ENCODE assay signal across 1 cellular context in the genomic region with DNA sequence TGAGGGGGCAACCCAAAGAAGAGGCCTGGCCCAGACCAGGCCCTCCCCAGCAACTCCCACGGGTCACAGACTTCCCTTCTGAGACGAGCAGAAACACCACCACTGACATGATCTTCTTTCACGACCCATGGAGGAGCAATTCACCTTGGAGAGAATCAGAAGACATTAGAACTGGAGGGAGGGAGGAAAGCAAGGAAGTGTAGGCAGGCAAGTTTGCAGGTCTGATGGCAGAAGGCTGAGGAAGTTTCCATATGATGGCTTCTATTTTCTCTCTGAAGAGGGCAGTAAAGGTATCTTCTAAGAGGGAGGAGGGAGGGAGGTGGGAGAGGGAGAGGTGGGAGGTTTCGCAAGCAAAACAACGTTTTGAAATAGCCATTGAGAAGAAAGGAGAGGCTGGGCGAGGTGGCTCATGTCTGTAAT.
TF ChIP-seq lines count a peak whose summit lies in the region.

No MANE protein-coding gene starts in this region.

TF ChIP-seq in K562, 482 proteins besides CTCF, POLR2A, EP300 and RAD21 (continued from another document):
- TF ChIP-seq CUX1 (CRISPR knock-in tag; IDR thresholded peaks at IDR 0.05) = no peak
- no peak for TF ChIP-seq FOXJ3 (CRISPR knock-in tag; IDR thresholded peaks at IDR 0.05)
- 0 out of 2 replicates have a peak, but pooled peaks have one; percentile 19 for TF ChIP-seq ZNF584 (CRISPR knock-in tag; IDR thresholded peaks at IDR 0.05; ENCODE audit: low read depth)
- TF ChIP-seq OTX1 (CRISPR knock-in tag; IDR thresholded peaks at IDR 0.05) = 0 out of 2 replicates have a peak, but pooled peaks have one; percentile 24
- TF ChIP-seq, protein P1, sequence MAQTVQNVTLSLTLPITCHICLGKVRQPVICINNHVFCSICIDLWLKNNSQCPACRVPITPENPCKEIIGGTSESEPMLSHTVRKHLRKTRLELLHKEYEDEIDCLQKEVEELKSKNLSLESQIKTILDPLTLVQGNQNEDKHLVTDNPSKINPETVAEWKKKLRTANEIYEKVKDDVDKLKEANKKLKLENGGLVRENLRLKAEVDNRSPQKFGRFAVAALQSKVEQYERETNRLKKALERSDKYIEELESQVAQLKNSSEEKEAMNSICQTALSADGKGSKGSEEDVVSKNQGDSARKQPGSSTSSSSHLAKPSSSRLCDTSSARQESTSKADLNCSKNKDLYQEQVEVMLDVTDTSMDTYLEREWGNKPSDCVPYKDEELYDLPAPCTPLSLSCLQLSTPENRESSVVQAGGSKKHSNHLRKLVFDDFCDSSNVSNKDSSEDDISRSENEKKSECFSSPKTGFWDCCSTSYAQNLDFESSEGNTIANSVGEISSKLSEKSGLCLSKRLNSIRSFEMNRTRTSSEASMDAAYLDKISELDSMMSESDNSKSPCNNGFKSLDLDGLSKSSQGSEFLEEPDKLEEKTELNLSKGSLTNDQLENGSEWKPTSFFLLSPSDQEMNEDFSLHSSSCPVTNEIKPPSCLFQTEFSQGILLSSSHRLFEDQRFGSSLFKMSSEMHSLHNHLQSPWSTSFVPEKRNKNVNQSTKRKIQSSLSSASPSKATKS (CRISPR knock-in tag; IDR thresholded peaks at IDR 0.05) = no peak
- TF ChIP-seq MNT (conservative IDR thresholded peaks at IDR 0.05) = peak in 1 of 2 experiments; percentile 20; a peak in 1 of 4 replicates
- TF ChIP-seq NFATC3 (IDR thresholded peaks at IDR 0.05) = 0 out of 2 replicates have a peak, but pooled peaks have one; percentile 57
- TF ChIP-seq HEY1 (CRISPR knock-in tag; IDR thresholded peaks at IDR 0.05; ENCODE audit: borderline replicate concordance) = peak; percentile 75; the same call in 1 of the 2 replicates
- no peak for TF ChIP-seq ZNF707 (CRISPR knock-in tag; conservative IDR thresholded peaks at IDR 0.05)
- TF ChIP-seq HNRNPUL1 (IDR thresholded peaks at IDR 0.05; ENCODE audit: low read length) = no peak
- TF ChIP-seq GTF2F1 (IDR thresholded peaks at IDR 0.05; ENCODE audit: low read depth, low read length) = no peak
- TF ChIP-seq ZNF79 (CRISPR knock-in tag; IDR thresholded peaks at IDR 0.05; ENCODE audit: low read depth) = no peak
- no peak for TF ChIP-seq ASH1L (IDR thresholded peaks at IDR 0.05; ENCODE audit: borderline replicate concordance, low read depth, partially characterized antibody)
- no peak for TF ChIP-seq FOXA3 (CRISPR knock-in tag; conservative IDR thresholded peaks at IDR 0.05 in 1 of 2, IDR thresholded peaks at IDR 0.05 in 1 of 2)
- TF ChIP-seq KLF13 (tag; IDR thresholded peaks at IDR 0.05; ENCODE audit: borderline replicate concordance, low read depth) = no peak
- TF ChIP-seq ZBED1 (IDR thresholded peaks at IDR 0.05) = 0 out of 2 replicates have a peak, but pooled peaks have one; percentile 31
- TF ChIP-seq ZNF696 (CRISPR knock-in tag; conservative IDR thresholded peaks at IDR 0.05) = no peak
- TF ChIP-seq BRCA1 (IDR thresholded peaks at IDR 0.05) = no peak
- no peak for TF ChIP-seq BRCA1 (CRISPR knock-in tag; IDR thresholded peaks at IDR 0.05)
- TF ChIP-seq SREBF1 (IDR thresholded peaks at IDR 0.05; ENCODE audit: borderline replicate concordance, low read depth, low read length) = no peak
- TF ChIP-seq PRMT5 (CRISPR knock-in tag; IDR thresholded peaks at IDR 0.05) = no peak
